In genomic region chr3:20043825-20044224, GRCh38 we compare ENCODE assay signal across 13 cellular contexts. TPM values are rescaled to one million over a fixed set of nuclear protein-coding genes. Genes with fewer than 3 reads are reported as not detected.
A peak's percentile ranks its signal among the peaks of the same experiment; 100 is the strongest.
DNase-seq lines count a peak whose midpoint lies in the region; ATAC-seq, FAIRE-seq and TF ChIP-seq lines count a peak whose summit lies in the region.
"Had no signal": no experiment of that assay in that cellular context is flagged by ENCODE, and none has a peak within 500 bp of the region (broad histone marks: within the 10 kb centered on the region; RNA-seq: fewer than 3 reads in every experiment).

No MANE protein-coding gene starts in this region.

- H3K36me3 ChIP-seq in CD8-positive, alpha-beta memory T cell (ENCODE audit: insufficient read depth, low read length) = no peaks in the 10 kb centered on the region
- H3K36me3 ChIP-seq in Panc1 (ENCODE audit: control insufficient read depth, insufficient read depth, low read length) = no peaks in the 10 kb centered on the region
- no peaks in the 10 kb centered on the region for H3K36me3 ChIP-seq in endothelial cell of umbilical vein (ENCODE audit: control insufficient read depth in 2 of 2, extremely low read depth in 1 of 2, insufficient read depth in 2 of 2, low read length in 2 of 2)
- no peaks in the 10 kb centered on the region for H3K36me3 ChIP-seq in psoas muscle (ENCODE audit: insufficient read depth in 1 of 2, low read depth in 1 of 2)

- FAIRE-seq in endothelial cell of umbilical vein (lab: Jason Lieb, UNC) = no peak
- FAIRE-seq: G401.6 had no signal

- no peaks in the 10 kb centered on the region for H3K9me3 Mint-ChIP-seq in CD8-positive, alpha-beta memory T cell

- no peaks in the 10 kb centered on the region for H4K20me1 ChIP-seq in endothelial cell of umbilical vein (replicated peaks; ENCODE audit: control insufficient read depth, extremely low read depth, insufficient read depth, low read length)

- no peak for TF ChIP-seq POLR2A in endothelial cell of umbilical vein (IDR thresholded peaks at IDR 0.05; ENCODE audit: low read depth, low read length)

- H3K9me3 ChIP-seq in CD8-positive, alpha-beta memory T cell (ENCODE audit: low read length) = no peaks in the 10 kb centered on the region
- H3K9me3 ChIP-seq in Panc1 (ENCODE audit: control insufficient read depth, insufficient read depth, low read depth, low read length) = no peaks in the 10 kb centered on the region
- H3K9me3 ChIP-seq in endothelial cell of umbilical vein (replicated peaks; ENCODE audit: control insufficient read depth, insufficient read depth, low read length) = no peaks in the 10 kb centered on the region
- no peaks in the 10 kb centered on the region for H3K9me3 ChIP-seq in psoas muscle

- BruUV-seq in Panc1 (replicated peaks; lab: Mats Ljungman, UMichigan) (no TSS peak), endothelial cell of umbilical vein (replicated peaks; lab: Mats Ljungman, UMichigan) (no TSS peak)

- H3K27ac Mint-ChIP-seq in CD8-positive, alpha-beta memory T cell = peak overlapping the region; percentile 84 to 99 (median 96)

- intact Hi-C loops in Panc1 (cut with micrococcal nuclease; ENCODE audit: unreplicated experiment) = no loop called here
- intact Hi-C loops in endothelial cell of umbilical vein (cut with micrococcal nuclease) = no loop called here
- intact Hi-C loops in psoas muscle (cut with DNase I) = loop anchor here in 1 of 2 donors (5.0 kb wide), 1 partner anchor 38 kb away; no protein-coding TSS in a partner anchor

- peaks cover 0 to 22% (median 0%) of the 10 kb centered on the region in 3 donors for H3K36me3 Mint-ChIP-seq in CD8-positive, alpha-beta memory T cell

- H3K4me3 ChIP-seq in CD8-positive, alpha-beta memory T cell (ENCODE audit: low read length) = peak overlapping the region; percentile 48
- H3K4me3 ChIP-seq in Panc1 (ENCODE audit: low read depth in 2 of 2, low read length in 2 of 2) (no peak overlapping the region), endothelial cell of umbilical vein (replicated peaks in 1 of 3; ENCODE audit: insufficient read depth in 1 of 3, low read depth in 1 of 3, low read length in 3 of 3) (no peak overlapping the region), psoas muscle (peak overlapping the region; percentile 53)

- peak overlapping the region; percentile 49 for H3K4me2 ChIP-seq in endothelial cell of umbilical vein (ENCODE audit: insufficient read depth, low read length)

- peak in 2 of 5 donors; percentile 28 to 41 for DNase-seq in CD8-positive, alpha-beta memory T cell
- DNase-seq in Panc1 (ENCODE audit: low read depth, low spot score) (no peak), endothelial cell of umbilical vein (ENCODE audit: low read depth, low spot score) (no peak), psoas muscle (no peak), NCI-H345 (lab: John Stamatoyannopoulos, UW) (no peak), activated gamma-delta T cell treated with Interleukin-2 at 50 U/mL for 16 hours (no peak), globus pallidus (ENCODE audit: low spot score) (no peak)
- DNase-seq: NCI-H2171 had no signal

- no peak for ATAC-seq in Panc1
- no peak for ATAC-seq in psoas muscle
- ATAC-seq in HG02870 (IDR thresholded peaks at IDR 0.05; ENCODE audit: unreplicated experiment) = no peak

- H3K27me3 Mint-ChIP-seq in CD8-positive, alpha-beta memory T cell = no peaks in the 10 kb centered on the region

- H3K9me1 ChIP-seq in endothelial cell of umbilical vein (replicated peaks; ENCODE audit: control insufficient read depth, extremely low read depth, insufficient read depth, low read length) = no peaks in the 10 kb centered on the region

- POLR2A ChIA-PET in CD8-positive, alpha-beta memory T cell (lab: Charles Lee) = interaction anchor here (0.6 kb wide), 2 partner anchors 49 to 1655 kb away, joined by 3 read pairs; no protein-coding TSS in a partner anchor
- POLR2A ChIA-PET in Panc1 (lab: Charles Lee) (no interaction called here), endothelial cell of umbilical vein (lab: Charles Lee) (no interaction called here)

- no peaks in the 10 kb centered on the region for H3K27me3 ChIP-seq in CD8-positive, alpha-beta memory T cell (ENCODE audit: insufficient read depth, low read length, poor library complexity, severe bottlenecking)
- H3K27me3 ChIP-seq in Panc1 (ENCODE audit: control insufficient read depth, insufficient read depth, low read length) = no peaks in the 10 kb centered on the region
- no peaks in the 10 kb centered on the region for H3K27me3 ChIP-seq in endothelial cell of umbilical vein (ENCODE audit: control insufficient read depth in 2 of 2, insufficient read depth in 2 of 2, low read length in 2 of 2)
- H3K27me3 ChIP-seq in psoas muscle (ENCODE audit: insufficient read depth in 3 of 3, low read length in 2 of 3) = no peaks in the 10 kb centered on the region

- peak overlapping the region; percentile 81 to 100 (median 99) for H3K4me3 Mint-ChIP-seq in CD8-positive, alpha-beta memory T cell

- no peak overlapping the region for H3K9ac ChIP-seq in endothelial cell of umbilical vein (replicated peaks; ENCODE audit: extremely low read depth, insufficient read depth, low read length)

- CTCF ChIA-PET in CD8-positive, alpha-beta memory T cell (lab: Charles Lee) = interaction anchor here (1.2 to 1.4 kb wide), 2 partner anchors 72 to 118 kb away, joined by 3 read pairs; no protein-coding TSS in a partner anchor
- CTCF ChIA-PET in Panc1 (lab: Charles Lee) = no interaction called here
- CTCF ChIA-PET in endothelial cell of umbilical vein (lab: Charles Lee) = interaction anchor here (1.0 kb wide), 1 partner anchor 87 kb away, joined by 4 read pairs; no protein-coding TSS in a partner anchor

- TF ChIP-seq CTCF in Panc1 (IDR thresholded peaks at IDR 0.05) = no peak
- TF ChIP-seq CTCF in endothelial cell of umbilical vein (IDR thresholded peaks at IDR 0.05; ENCODE audit: extremely low read depth in 1 of 2, insufficient read depth in 1 of 2, low read depth in 1 of 2, low read length in 2 of 2) = no peak
- TF ChIP-seq CTCF in psoas muscle (IDR thresholded peaks at IDR 0.05) = no peak

- in situ Hi-C loops in Panc1 (cut with HindIII; ENCODE audit: low pct_unique_long_range_greater_than_20kb, low sequenced_read_pairs) = no loop called here

- peak overlapping the region; percentile 64 for H3K27ac ChIP-seq in CD8-positive, alpha-beta memory T cell (ENCODE audit: low read depth, low read length)
- 0 out of 2 replicates have a peak overlapping the region, but pooled peaks have one; percentile 4 for H3K27ac ChIP-seq in Panc1 (ENCODE audit: low read length)
- no peak overlapping the region for H3K27ac ChIP-seq in endothelial cell of umbilical vein (ENCODE audit: insufficient read depth, low read depth, low read length)
- peak overlapping the region; percentile 95 for H3K27ac ChIP-seq in psoas muscle

- dilution Hi-C loops in endothelial cell of umbilical vein (cut with MboI; ENCODE audit: extremely low pct_ligation_motif_present, low sequenced_read_pairs) = no loop called here

- peak overlapping the region; percentile 34 for H2AFZ ChIP-seq in endothelial cell of umbilical vein (ENCODE audit: low read depth, low read length)

- WGBS in psoas muscle, 3 donors = 62 to 69% (median 65%) methylated on average over 4 of the region's 4 CpGs

- H3K4me1 Mint-ChIP-seq in CD8-positive, alpha-beta memory T cell = peaks cover 63 to 76% (median 75%) of the 10 kb centered on the region in 3 donors

- H3K79me2 ChIP-seq in endothelial cell of umbilical vein (ENCODE audit: control insufficient read depth, insufficient read depth, low read length) = no peaks in the 10 kb centered on the region

- peaks cover 68% of the 10 kb centered on the region for H3K4me1 ChIP-seq in CD8-positive, alpha-beta memory T cell (ENCODE audit: insufficient read depth, low read length)
- H3K4me1 ChIP-seq in Panc1 (ENCODE audit: control insufficient read depth, insufficient read depth, low read length) (peaks cover 11% of the 10 kb centered on the region), endothelial cell of umbilical vein (ENCODE audit: control insufficient read depth, extremely low read depth, insufficient read depth, low read length) (peaks cover 11% of the 10 kb centered on the region), psoas muscle (peaks cover 40% of the 10 kb centered on the region)

TF ChIP-seq in endothelial cell of umbilical vein, 7 proteins besides CTCF, POLR2A, EP300 and RAD21 (continues in another document):
- TF ChIP-seq MYC (IDR thresholded peaks at IDR 0.05; ENCODE audit: low read depth, low read length) = no peak
- TF ChIP-seq GATA2 (IDR thresholded peaks at IDR 0.05; ENCODE audit: insufficient read depth, insufficient read length, low read depth, low read length) = no peak
- no peak for TF ChIP-seq JUN (IDR thresholded peaks at IDR 0.05; ENCODE audit: borderline replicate concordance, insufficient read depth, insufficient read length, low read depth)
- no peak for TF ChIP-seq EZH2 (IDR thresholded peaks at IDR 0.05; ENCODE audit: borderline replicate concordance, low read depth, low read length, severe bottlenecking)

RNA-seq across cellular contexts. Expression of gene KAT2B, which starts 3.6 kb away (rescaled TPM):
- 10 to 100 TPM; 48.7 to 48.8 TPM for total RNA-seq in CD8-positive, alpha-beta memory T cell
- polyA plus RNA-seq in CD8-positive, alpha-beta memory T cell = 5.8 TPM
- total RNA-seq in Panc1 (2021; ENCODE audit: unreplicated experiment) (16.4 TPM), endothelial cell of umbilical vein (9.7 and 11.0 TPM in 2 replicates), psoas muscle (10 to 100 TPM; 27.8 to 62.2 (median 41.9) TPM)
- 6.6 TPM for polyA plus RNA-seq in Panc1 (2012; ENCODE audit: insufficient read length)
- polyA plus RNA-seq in endothelial cell of umbilical vein (1.9 and 2.6 TPM in 2 replicates), psoas muscle (10 to 100 TPM; 10.8 to 45.9 (median 18.4) TPM)
- polyA plus RNA-seq in endothelial cell of umbilical vein (2011; cell fraction: cytosol; rRNA removed) = 2.5 and 2.9 TPM in 2 replicates
- 9.0 and 9.8 TPM in 2 replicates for polyA plus RNA-seq in endothelial cell of umbilical vein (2011; cell fraction: nucleus; rRNA removed)
- polyA plus RNA-seq in endothelial cell of umbilical vein (2012) = 4.0 and 4.2 TPM in 2 replicates
- 2.7 and 9.6 TPM in 2 replicates for polyA minus RNA-seq in endothelial cell of umbilical vein
- polyA minus RNA-seq in endothelial cell of umbilical vein (2011; cell fraction: cytosol; rRNA and poly(A)+ RNA removed) = 3.6 TPM
- polyA minus RNA-seq in endothelial cell of umbilical vein (2011; cell fraction: nucleus; rRNA and poly(A)+ RNA removed) = 11.3 and 11.6 TPM in 2 replicates

RNA-seq across cellular contexts. Expression of gene PP2D1, which starts 31.8 kb away (rescaled TPM):
- total RNA-seq in CD8-positive, alpha-beta memory T cell = not detected
- 0.46 TPM for polyA plus RNA-seq in CD8-positive, alpha-beta memory T cell
- not detected for total RNA-seq in Panc1 (2021; ENCODE audit: unreplicated experiment)
- not detected for polyA plus RNA-seq in Panc1 (2012; ENCODE audit: insufficient read length)
- not detected in 2 replicates for total RNA-seq in endothelial cell of umbilical vein
- not detected in 2 replicates for polyA plus RNA-seq in endothelial cell of umbilical vein
- not detected in 2 replicates for polyA plus RNA-seq in endothelial cell of umbilical vein (2011; cell fraction: cytosol; rRNA removed)
- not detected in 2 replicates for polyA plus RNA-seq in endothelial cell of umbilical vein (2011; cell fraction: nucleus; rRNA removed)
- polyA plus RNA-seq in endothelial cell of umbilical vein (2012) = 0.20 and 0.22 TPM in 2 replicates
- polyA minus RNA-seq in endothelial cell of umbilical vein = not detected in 2 replicates
- polyA minus RNA-seq in endothelial cell of umbilical vein (2011; cell fraction: cytosol; rRNA and poly(A)+ RNA removed) = not detected
- polyA minus RNA-seq in endothelial cell of umbilical vein (2011; cell fraction: nucleus; rRNA and poly(A)+ RNA removed) = not detected in 2 replicates
- total RNA-seq in psoas muscle = not detected
- not detected for polyA plus RNA-seq in psoas muscle
- total RNA-seq: cerebellum; kidney epithelial cell; T-helper 2 cell treated with Interferon-gamma antibody and Interleukin-4, amounts not matched to agents 100 ng/mL and 5 ng/mL, for 36 hours had no signal

Comparison
In these comparisons a context has a peak if more than half of its experiments do, and no peak if none do; other contexts are left out.
1. H3K4me3 ChIP-seq: peak in CD8-positive, alpha-beta memory T cell (single experiment) and psoas muscle (single experiment); none in Panc1 (0 of 2) and endothelial cell of umbilical vein (0 of 3).